ENCODE assay signal across 21 cellular contexts in genomic region chr3:48599509-48600285, GRCh38. TPM values are rescaled to one million over a fixed set of nuclear protein-coding genes. Genes with fewer than 3 reads are reported as not detected.
DNase-seq lines count a peak whose midpoint lies in the region; FAIRE-seq and TF ChIP-seq lines count a peak whose summit lies in the region.
"Had no signal": no experiment of that assay in that cellular context is flagged by ENCODE, and none has a peak within 500 bp of the region (broad histone marks: within the 10 kb centered on the region; RNA-seq: fewer than 3 reads in every experiment).

No MANE protein-coding gene starts in this region.

- POLR2A ChIA-PET in RWPE1 (lab: Yijun Ruan, JAX; ENCODE audit: low non-redundant PET) = interaction anchor here (0.6 kb wide), 1 partner anchor 10 kb away, joined by 4 read pairs; the partner anchor contains the start of gene UQCRC1

- peaks cover 12% of the 10 kb centered on the region for H3K4me1 Mint-ChIP-seq in CD14-positive monocyte

- H3K27me3 ChIP-seq in esophagus (ENCODE audit: control insufficient read depth in 1 of 2, insufficient read depth in 2 of 2, low read length in 2 of 2) = no peaks in the 10 kb centered on the region
- H3K27me3 ChIP-seq in osteoblast (ENCODE audit: insufficient read depth, low read length) = no peaks in the 10 kb centered on the region
- H3K27me3 ChIP-seq: neural progenitor cell had no signal

- peaks cover 17 to 21% (median 19%) of the 10 kb centered on the region in 3 donors for H3K27me3 Mint-ChIP-seq in CD14-positive monocyte (ENCODE audit: low read depth in 3 of 3)
- H3K27me3 Mint-ChIP-seq: stimulated activated naive CD8-positive, alpha-beta T cell treated with anti-CD3 and anti-CD28 coated beads, Interleukin-15, Interleukin-2, amounts not matched to agents 100 ng/mL and 50 ng/mL, for 24 hours had no signal

- H3K4me3 ChIP-seq in esophagus (ENCODE audit: low read depth in 1 of 2, low read length in 2 of 2) (no peak overlapping the region), osteoblast (ENCODE audit: insufficient read depth, low read length) (no peak overlapping the region)
- H3K4me3 ChIP-seq: neural progenitor cell had no signal

- H3K4me1 ChIP-seq in esophagus (ENCODE audit: control insufficient read depth in 2 of 2, insufficient read depth in 2 of 2, low read length in 1 of 2) (peaks cover 2 to 46% of the 10 kb centered on the region in 2 donors), osteoblast (ENCODE audit: insufficient read depth, low read length) (peaks cover 34% of the 10 kb centered on the region)
- H3K4me1 ChIP-seq: neural progenitor cell had no signal

- intact Hi-C loops in CD14-positive monocyte (cut with micrococcal nuclease) = no loop called here

- peak overlapping the region; percentile 100 for H3K27ac ChIP-seq in RWPE1
- H3K27ac ChIP-seq in esophagus (ENCODE audit: low read depth in 2 of 2, low read length in 1 of 2) = peak overlapping the region; percentile 84 to 92
- H3K27ac ChIP-seq in osteoblast (ENCODE audit: low read depth, low read length) = peak overlapping the region; percentile 88
- H3K27ac ChIP-seq: neural progenitor cell had no signal

- no peak overlapping the region for H2AFZ ChIP-seq in osteoblast (ENCODE audit: low read length)
- H2AFZ ChIP-seq: neural progenitor cell had no signal

- FAIRE-seq in urothelium cell line (lab: Jason Lieb, UNC) = peak; percentile 13
- FAIRE-seq: endothelial cell of umbilical vein, GM12891 had no signal

- H3K9me3 ChIP-seq in esophagus (ENCODE audit: control insufficient read depth in 2 of 2, insufficient read depth in 1 of 2, low read depth in 1 of 2, low read length in 1 of 2) (no peaks in the 10 kb centered on the region), osteoblast (ENCODE audit: low read depth, low read length) (no peaks in the 10 kb centered on the region)

- 74 to 81% methylated on average over 12 of the region's 12 CpGs for WGBS in esophagus, 2 donors

- TF ChIP-seq CTCF in RWPE1 (conservative IDR thresholded peaks at IDR 0.05; ENCODE audit: low read depth) (no peak), osteoblast (IDR thresholded peaks at IDR 0.05; ENCODE audit: extremely low read depth, low read depth, low read length) (no peak), CD14-positive monocyte (IDR thresholded peaks at IDR 0.05) (no peak), GM13977 (IDR thresholded peaks at IDR 0.05; ENCODE audit: extremely low read depth, insufficient read depth, missing control alignments) (no peak)

- H4K20me1 ChIP-seq in osteoblast (ENCODE audit: insufficient read depth, low read length) = peaks cover 18% of the 10 kb centered on the region

- H3K27ac Mint-ChIP-seq in CD14-positive monocyte = peak overlapping the region in 2 of 7 donors; percentile 50 to 57
- H3K27ac Mint-ChIP-seq: activated naive CD8-positive, alpha-beta T cell treated with anti-CD3 and anti-CD28 coated beads for 36 hours; neural progenitor cell; stimulated activated naive CD8-positive, alpha-beta T cell treated with anti-CD3 and anti-CD28 coated beads, Interleukin-15, Interleukin-2, amounts not matched to agents 100 ng/mL and 50 ng/mL, for 24 hours had no signal

- in situ Hi-C loops in GM13977 (cut with MboI; ENCODE audit: low pct_unique_long_range_greater_than_20kb, low sequenced_read_pairs, unreplicated experiment) = no loop called here

- H3K36me3 ChIP-seq in esophagus (ENCODE audit: control insufficient read depth in 2 of 2, insufficient read depth in 2 of 2, low read length in 1 of 2) (peaks cover 33 to 53% of the 10 kb centered on the region in 2 donors), osteoblast (ENCODE audit: insufficient read depth, low read length) (peaks cover 63% of the 10 kb centered on the region)
- H3K36me3 ChIP-seq: neural progenitor cell had no signal

- peaks cover 5% of the 10 kb centered on the region for H3K79me2 ChIP-seq in osteoblast (ENCODE audit: insufficient read depth, low read length)

- no peak overlapping the region for H3K4me3 Mint-ChIP-seq in CD14-positive monocyte
- H3K4me3 Mint-ChIP-seq: activated naive CD8-positive, alpha-beta T cell treated with anti-CD3 and anti-CD28 coated beads for 36 hours; CD8-positive, alpha-beta memory T cell; neural progenitor cell; stimulated activated naive CD8-positive, alpha-beta T cell treated with anti-CD3 and anti-CD28 coated beads, Interleukin-15, Interleukin-2, amounts not matched to agents 100 ng/mL and 50 ng/mL, for 24 hours had no signal

- CTCF ChIA-PET in RWPE1 (lab: Yijun Ruan, JAX) = interaction anchor here (1.4 kb wide), 1 partner anchor 10 kb away, joined by 3 read pairs; the partner anchor contains the start of gene UQCRC1

- no peak overlapping the region for H3K4me2 ChIP-seq in osteoblast (ENCODE audit: insufficient read depth, low read length)
- H3K4me2 ChIP-seq: neural progenitor cell had no signal

- H3K9me3 Mint-ChIP-seq in CD14-positive monocyte = peaks cover 0 to 1% (median 0%) of the 10 kb centered on the region in 7 donors
- H3K9me3 Mint-ChIP-seq: activated naive CD8-positive, alpha-beta T cell treated with anti-CD3 and anti-CD28 coated beads for 36 hours; CD8-positive, alpha-beta memory T cell; neural progenitor cell; stimulated activated naive CD8-positive, alpha-beta T cell treated with anti-CD3 and anti-CD28 coated beads, Interleukin-15, Interleukin-2, amounts not matched to agents 100 ng/mL and 50 ng/mL, for 24 hours had no signal

- peaks cover 78 to 79% of the 10 kb centered on the region in 2 donors for H3K36me3 Mint-ChIP-seq in CD14-positive monocyte

- DNase-seq in RWPE1 (ENCODE audit: low spot score) (no peak), osteoblast (ENCODE audit: insufficient read length, low spot score, missing footprints) (peak; percentile 74), urothelium cell line (ENCODE audit: low spot score) (no peak), CD14-positive monocyte (ENCODE audit: low spot score) (no peak), DMS53 (lab: John Stamatoyannopoulos, UW) (no peak), GM13977 (ENCODE audit: low spot score) (no peak)
- DNase-seq: activated CD4-positive, alpha-beta T cell treated with anti-CD3 and anti-CD28 coated beads for 4 hours; activated naive CD8-positive, alpha-beta T cell treated with anti-CD3 and anti-CD28 coated beads for 36 hours; activated T-cell treated with anti-CD3 and anti-CD28 coated beads, Interleukin-2, amount 50 U/mL, for 1 hour; CD8-positive, alpha-beta memory T cell; NCI-H1694 treated with DMSO at 0.1 percent for 48 hours; NCI-H524; OCI-M1 had no signal

RNA-seq across cellular contexts. Expression of gene COL7A1, which starts 4.6 kb away (rescaled TPM):
- polyA plus RNA-seq in esophagus (100 to 1,000 TPM in 1 of 2 donors, 10 to 100 TPM in 1; 60.7 to 265 TPM), CD14-positive monocyte (under 1 TPM in 1 of 2 donors, not detected in 1; 0.37 TPM)
- 12.7 and 21.4 TPM in 2 replicates for total RNA-seq in osteoblast
- polyA plus RNA-seq: CD8-positive, alpha-beta memory T cell had no signal

RNA-seq across cellular contexts. Expression of gene UQCRC1, which starts 9.7 kb away (rescaled TPM):
- 100 to 1,000 TPM; 192 to 264 TPM for polyA plus RNA-seq in esophagus
- total RNA-seq in osteoblast = 299 and 308 TPM in 2 replicates
- 100 to 1,000 TPM; 350 to 409 TPM for polyA plus RNA-seq in CD14-positive monocyte

RNA-seq across cellular contexts. Expression of gene TMEM89, which starts 21.9 kb away (rescaled TPM):
- polyA plus RNA-seq in esophagus (not detected), CD14-positive monocyte (not detected)
- total RNA-seq in osteoblast = 0.59 TPM in 1 of 2 replicates, not detected in the other
- total RNA-seq: activated naive CD8-positive, alpha-beta T cell treated with anti-CD3 and anti-CD28 coated beads for 36 hours; CD8-positive, alpha-beta memory T cell; endothelial cell of umbilical vein; left lobe of liver; LHCN-M2 had no signal
- polyA plus RNA-seq: CD8-positive, alpha-beta memory T cell; endothelial cell of umbilical vein had no signal

RNA-seq across cellular contexts. Expression of gene SLC26A6, which starts 35.6 kb away (rescaled TPM):
- polyA plus RNA-seq in esophagus = 10 to 100 TPM in 1 of 2 donors, 1 to 10 TPM in 1; 6.4 to 20.8 TPM
- total RNA-seq in osteoblast = 26.2 and 30.8 TPM in 2 replicates
- 10 to 100 TPM; 16.3 to 20.4 TPM for polyA plus RNA-seq in CD14-positive monocyte

RNA-seq across cellular contexts. Expression of gene UCN2, which starts 36.1 kb away (rescaled TPM):
- polyA plus RNA-seq in esophagus (1 to 10 TPM; 2.3 to 7.2 TPM), CD14-positive monocyte (not detected)
- total RNA-seq in osteoblast = 0.29 and 0.72 TPM in 2 replicates
- total RNA-seq: activated naive CD8-positive, alpha-beta T cell treated with anti-CD3 and anti-CD28 coated beads for 36 hours; CD8-positive, alpha-beta memory T cell; endothelial cell of umbilical vein; left lobe of liver; T-helper 2 cell treated with Interferon-gamma antibody and Interleukin-4, amounts not matched to agents 100 ng/mL and 5 ng/mL, for 36 hours had no signal
- polyA plus RNA-seq: CD8-positive, alpha-beta memory T cell had no signal

Comparison
In these comparisons a context has a peak if more than half of its experiments do, and no peak if none do; other contexts are left out.
1. RNA of gene COL7A1, which starts 4.6 kb away (polyA plus RNA-seq): 60.7 to 265 TPM in esophagus; 0.37 TPM in CD14-positive monocyte; every median in the first group is over 10 times any median in the second.
2. Peak in every context shown above with its lines, with median percentiles within 50 percentile points of each other: H3K27ac ChIP-seq.